ENCODE assay signal across 18 cellular contexts in the genomic region with DNA sequence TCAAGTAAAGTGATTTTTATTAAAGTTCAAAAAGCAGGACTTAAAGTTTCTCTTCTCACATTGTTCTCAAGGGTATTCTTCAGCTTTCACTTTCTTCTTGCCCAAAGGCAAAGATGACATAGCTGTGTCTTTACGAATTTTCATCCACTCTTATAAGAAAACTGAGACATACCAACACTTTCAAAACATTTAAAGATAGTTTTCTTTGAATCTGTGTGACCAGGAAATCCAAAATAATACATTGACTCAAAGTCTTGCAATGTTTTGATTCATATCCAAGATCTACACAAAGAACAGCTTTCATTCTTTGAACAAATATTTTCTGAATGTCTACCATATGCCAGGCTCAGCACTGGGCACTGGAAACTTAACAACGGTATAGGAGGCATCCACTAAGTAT.
DNase-seq lines count a peak whose midpoint lies in the region; ATAC-seq, FAIRE-seq and TF ChIP-seq lines count a peak whose summit lies in the region.
"Had no signal": no experiment of that assay in that cellular context is flagged by ENCODE, and none has a peak within 500 bp of the region (broad histone marks: within the 10 kb centered on the region; RNA-seq: fewer than 3 reads in every experiment).

No MANE protein-coding gene starts in this region.

- H3K4me3 Mint-ChIP-seq in activated naive CD4-positive, alpha-beta T cell treated with anti-CD3 and anti-CD28 coated beads for 36 hours = no peak overlapping the region
- no peak overlapping the region for H3K4me3 Mint-ChIP-seq in naive thymus-derived CD4-positive, alpha-beta T cell
- H3K4me3 Mint-ChIP-seq: activated CD8-positive, alpha-beta memory T cell treated with anti-CD3 and anti-CD28 coated beads, Interleukin-2, amount 10 ng/mL, durations not matched to agents 7 days and 5 days; stimulated activated naive CD8-positive, alpha-beta T cell treated with anti-CD3 and anti-CD28 coated beads, Interleukin-15, amount 100 ng/mL, for 72 hours; T-helper 1 cell treated with Interleukin-12 subunit alpha and Interleukin-12 subunit beta and Interleukin-4 antibody, amounts not matched to agents 30 μg/mL and 1 μg/mL, for 36 hours had no signal

- no peak for TF ChIP-seq POLR2A in transverse colon (IDR thresholded peaks at IDR 0.05)

- no peaks in the 10 kb centered on the region for H3K9me1 ChIP-seq in keratinocyte (ENCODE audit: control insufficient read depth, extremely low read depth, insufficient read depth, low read length)

- H3K36me3 ChIP-seq in keratinocyte (ENCODE audit: control insufficient read depth in 2 of 2, extremely low read depth in 1 of 2, insufficient read depth in 2 of 2, low read length in 2 of 2) (no peaks in the 10 kb centered on the region), transverse colon (no peaks in the 10 kb centered on the region)
- H3K36me3 ChIP-seq in naive thymus-derived CD4-positive, alpha-beta T cell (ENCODE audit: control insufficient read depth in 2 of 3, insufficient read depth in 3 of 3, low read length in 3 of 3) = no peaks in the 10 kb centered on the region
- H3K36me3 ChIP-seq: esophagus muscularis mucosa, HAP-1, left lung, ovary had no signal

- H4K20me1 ChIP-seq in keratinocyte (ENCODE audit: control insufficient read depth, extremely low read depth, insufficient read depth, low read length) = no peaks in the 10 kb centered on the region

- H3K4me1 ChIP-seq in keratinocyte (ENCODE audit: control insufficient read depth, extremely low read depth, insufficient read depth, low read length) = peaks cover 8% of the 10 kb centered on the region
- H3K4me1 ChIP-seq in transverse colon = no peaks in the 10 kb centered on the region
- no peaks in the 10 kb centered on the region for H3K4me1 ChIP-seq in naive thymus-derived CD4-positive, alpha-beta T cell (ENCODE audit: control insufficient read depth in 2 of 2, insufficient read depth in 2 of 2, low read length in 2 of 2)
- H3K4me1 ChIP-seq: Caco-2, esophagus muscularis mucosa, left lung had no signal

- peak overlapping the region; percentile 65 for H2AFZ ChIP-seq in keratinocyte (ENCODE audit: control insufficient read depth, low read length)

- CTCF ChIA-PET in activated naive CD4-positive, alpha-beta T cell treated with anti-CD3 and anti-CD28 coated beads for 36 hours (lab: Charles Lee) = no interaction called here
- CTCF ChIA-PET in naive thymus-derived CD4-positive, alpha-beta T cell (lab: Charles Lee) = no interaction called here

- in situ Hi-C loops in transverse colon (cut with MboI; ENCODE audit: low pct_ligation_motif_present in 1 of 4, low pct_unique_long_range_greater_than_20kb in 1 of 4, low sequenced_read_pairs in 3 of 4) = no loop called here

- no peaks in the 10 kb centered on the region for H3K9me3 Mint-ChIP-seq in activated naive CD4-positive, alpha-beta T cell treated with anti-CD3 and anti-CD28 coated beads for 36 hours
- peaks cover 0 to 4% (median 0%) of the 10 kb centered on the region in 11 donors for H3K9me3 Mint-ChIP-seq in naive thymus-derived CD4-positive, alpha-beta T cell

- 46 to 48% methylated on average over 2 of the region's 2 CpGs for WGBS in transverse colon (ENCODE audit: low coverage in 1 of 2), 2 donors

- no peak overlapping the region for H3K27ac Mint-ChIP-seq in activated naive CD4-positive, alpha-beta T cell treated with anti-CD3 and anti-CD28 coated beads for 36 hours
- no peak overlapping the region for H3K27ac Mint-ChIP-seq in naive thymus-derived CD4-positive, alpha-beta T cell
- H3K27ac Mint-ChIP-seq: activated CD8-positive, alpha-beta memory T cell treated with anti-CD3 and anti-CD28 coated beads, Interleukin-2, amount 10 ng/mL, durations not matched to agents 7 days and 5 days; stimulated activated naive CD8-positive, alpha-beta T cell treated with anti-CD3 and anti-CD28 coated beads, Interleukin-15, amount 100 ng/mL, for 72 hours; T-helper 1 cell treated with Interleukin-12 subunit alpha and Interleukin-12 subunit beta and Interleukin-4 antibody, amounts not matched to agents 30 μg/mL and 1 μg/mL, for 36 hours had no signal

- H3K27me3 Mint-ChIP-seq in activated naive CD4-positive, alpha-beta T cell treated with anti-CD3 and anti-CD28 coated beads for 36 hours (ENCODE audit: low read depth) = no peaks in the 10 kb centered on the region
- H3K27me3 Mint-ChIP-seq in naive thymus-derived CD4-positive, alpha-beta T cell = peaks cover 0 to 10% (median 4%) of the 10 kb centered on the region in 5 donors

- no peak overlapping the region for H3K9ac ChIP-seq in keratinocyte (ENCODE audit: control insufficient read depth, extremely low read depth, insufficient read depth, low read length)

- dilution Hi-C loops in keratinocyte (cut with MboI; ENCODE audit: extremely low pct_ligation_motif_present, low sequenced_read_pairs) = no loop called here

- no peak for ATAC-seq in naive thymus-derived CD4-positive, alpha-beta T cell
- ATAC-seq: activated CD8-positive, alpha-beta memory T cell treated with anti-CD3 and anti-CD28 coated beads, Interleukin-2, amount 10 ng/mL, durations not matched to agents 7 days and 5 days; stimulated activated naive CD8-positive, alpha-beta T cell treated with anti-CD3 and anti-CD28 coated beads, Interleukin-15, amount 100 ng/mL, for 72 hours had no signal

- H3K36me3 Mint-ChIP-seq in activated naive CD4-positive, alpha-beta T cell treated with anti-CD3 and anti-CD28 coated beads for 36 hours (ENCODE audit: low read depth) = no peaks in the 10 kb centered on the region
- no peaks in the 10 kb centered on the region for H3K36me3 Mint-ChIP-seq in naive thymus-derived CD4-positive, alpha-beta T cell

- no peaks in the 10 kb centered on the region for H3K79me2 ChIP-seq in keratinocyte (ENCODE audit: control insufficient read depth, insufficient read depth, low read length)

- POLR2A ChIA-PET in naive thymus-derived CD4-positive, alpha-beta T cell (lab: Charles Lee) = no interaction called here

- DNase-seq in ELR (ENCODE audit: low read depth) (peak; percentile 74), HS-5 (ENCODE audit: low read depth) (peak; percentile 51), astrocyte of the hippocampus (ENCODE audit: low read depth, low spot score) (peak; percentile 67), keratinocyte (ENCODE audit: low read depth, low spot score) (peak; percentile 15), transverse colon (no peak), iPS-NIHi7 (ENCODE audit: extremely low spot score) (no peak)
- DNase-seq in activated naive CD4-positive, alpha-beta T cell treated with anti-CD3 and anti-CD28 coated beads for 36 hours = no peak
- DNase-seq in naive thymus-derived CD4-positive, alpha-beta T cell = no peak
- DNase-seq: activated CD8-positive, alpha-beta memory T cell treated with anti-CD3 and anti-CD28 coated beads, Interleukin-2, amount 10 ng/mL, durations not matched to agents 7 days and 5 days; left lung; NCI-H82; ovary; stimulated activated CD4-positive, alpha-beta T cell treated with anti-CD3 and anti-CD28 coated beads, Interleukin-2, amount 100 ng/mL, for 48 hours; stimulated activated naive CD8-positive, alpha-beta T cell treated with anti-CD3 and anti-CD28 coated beads, Interleukin-15, amount 100 ng/mL, for 72 hours had no signal

- H3K4me3 ChIP-seq in keratinocyte (ENCODE audit: control insufficient read depth in 2 of 3, extremely low read depth in 1 of 3, insufficient read depth in 2 of 3, low read depth in 1 of 3, low read length in 3 of 3) = peak overlapping the region in 1 of 3 experiments; percentile 19
- no peak overlapping the region for H3K4me3 ChIP-seq in transverse colon
- H3K4me3 ChIP-seq in naive thymus-derived CD4-positive, alpha-beta T cell (ENCODE audit: low read length) = no peak overlapping the region
- H3K4me3 ChIP-seq: esophagus muscularis mucosa, HAP-1, left lung, ovary had no signal

- no peaks in the 10 kb centered on the region for H3K4me1 Mint-ChIP-seq in activated naive CD4-positive, alpha-beta T cell treated with anti-CD3 and anti-CD28 coated beads for 36 hours (ENCODE audit: low read depth)
- H3K4me1 Mint-ChIP-seq in naive thymus-derived CD4-positive, alpha-beta T cell = no peaks in the 10 kb centered on the region
- H3K4me1 Mint-ChIP-seq: stimulated activated naive CD8-positive, alpha-beta T cell treated with anti-CD3 and anti-CD28 coated beads, Interleukin-15, amount 100 ng/mL, for 72 hours had no signal

- intact Hi-C loops in activated naive CD4-positive, alpha-beta T cell treated with anti-CD3 and anti-CD28 coated beads for 36 hours (cut with micrococcal nuclease) = no loop called here
- intact Hi-C loops in transverse colon (cut with DNase I; ENCODE audit: low total_unique reads) = no loop called here
- intact Hi-C loops in naive thymus-derived CD4-positive, alpha-beta T cell (cut with micrococcal nuclease) = no loop called here

- no peak for TF ChIP-seq EP300 in transverse colon (IDR thresholded peaks at IDR 0.05; ENCODE audit: low read depth)

- peak; percentile 60 for FAIRE-seq in keratinocyte (lab: Jason Lieb, UNC)

- H3K27ac ChIP-seq in keratinocyte (ENCODE audit: control insufficient read depth, insufficient read depth, low read length) = no peak overlapping the region
- no peak overlapping the region for H3K27ac ChIP-seq in transverse colon
- no peak overlapping the region for H3K27ac ChIP-seq in naive thymus-derived CD4-positive, alpha-beta T cell (ENCODE audit: low read depth, low read length)
- H3K27ac ChIP-seq: esophagus muscularis mucosa, left lung, ovary had no signal

- H3K4me2 ChIP-seq in keratinocyte (ENCODE audit: control insufficient read depth, extremely low read depth, insufficient read depth, low read depth, low read length) = peak overlapping the region; percentile 37

- H3K27me3 ChIP-seq in keratinocyte (ENCODE audit: control insufficient read depth, extremely low read depth, insufficient read depth, low read length) = no peaks in the 10 kb centered on the region
- H3K27me3 ChIP-seq in transverse colon = no peaks in the 10 kb centered on the region
- no peaks in the 10 kb centered on the region for H3K27me3 ChIP-seq in naive thymus-derived CD4-positive, alpha-beta T cell (ENCODE audit: control insufficient read depth in 2 of 2, insufficient read depth in 2 of 2, low read length in 2 of 2)
- H3K27me3 ChIP-seq: esophagus muscularis mucosa, left lung, ovary had no signal

- H3K9me3 ChIP-seq in keratinocyte (ENCODE audit: control insufficient read depth, low read depth, low read length) (no peaks in the 10 kb centered on the region), transverse colon (no peaks in the 10 kb centered on the region)
- H3K9me3 ChIP-seq in naive thymus-derived CD4-positive, alpha-beta T cell (ENCODE audit: control insufficient read depth in 2 of 3, low read length in 3 of 3) = no peaks in the 10 kb centered on the region
- H3K9me3 ChIP-seq: Caco-2, esophagus muscularis mucosa, HAP-1, left lung, ovary had no signal

- TF ChIP-seq CTCF in keratinocyte (optimal IDR thresholded peaks at IDR 0.05 in 1 of 3, IDR thresholded peaks at IDR 0.05 in 1 of 3, conservative IDR thresholded peaks at IDR 0.05 in 1 of 3; ENCODE audit: extremely low read depth in 1 of 3, insufficient read depth in 2 of 3, low read length in 3 of 3) (no peak), transverse colon (IDR thresholded peaks at IDR 0.05) (no peak)

Comparison
In these comparisons a context has a peak if more than half of its experiments do, and no peak if none do; other contexts are left out.
1. DNase-seq: peak in ELR (single experiment), HS-5 (single experiment), astrocyte of the hippocampus (single experiment) and keratinocyte (single experiment); none in activated naive CD4-positive, alpha-beta T cell treated with anti-CD3 and anti-CD28 coated beads for 36 hours (single experiment), transverse colon (single experiment), iPS-NIHi7 (single experiment) and naive thymus-derived CD4-positive, alpha-beta T cell (0 of 9).